ENCODE assay signal across 16 cellular contexts in the genomic region with DNA sequence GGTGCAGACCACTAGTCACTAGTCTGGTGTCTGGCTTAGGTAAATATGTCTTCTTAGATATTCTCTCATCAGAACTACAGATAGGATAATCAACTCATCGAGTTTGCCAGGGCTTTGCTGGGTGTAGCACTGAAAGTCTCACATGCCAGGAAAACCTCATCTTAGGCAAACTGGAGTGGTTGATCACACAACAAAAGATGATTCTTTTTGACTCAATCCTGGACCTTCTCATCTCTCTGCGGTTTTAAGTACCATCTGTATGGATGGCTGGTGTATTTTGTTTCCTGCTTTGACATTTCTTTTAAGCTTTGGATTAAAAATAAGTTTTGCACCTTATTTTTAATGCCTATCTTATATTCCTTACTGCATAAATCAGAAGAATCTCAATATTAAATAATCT. TPM values are rescaled to one million over a fixed set of nuclear protein-coding genes. Genes with fewer than 3 reads are reported as not detected.
DNase-seq lines count a peak whose midpoint lies in the region; ATAC-seq and TF ChIP-seq lines count a peak whose summit lies in the region.
"Had no signal": no experiment of that assay in that cellular context is flagged by ENCODE, and none has a peak within 500 bp of the region (broad histone marks: within the 10 kb centered on the region; RNA-seq: fewer than 3 reads in every experiment).

No MANE protein-coding gene starts in this region.

- H3K27me3 Mint-ChIP-seq in activated T-cell treated with anti-CD3 and anti-CD28 coated beads, Interleukin-2, amount 50 U/mL, for 72 hours (ENCODE audit: low read depth): no peaks in the 10 kb centered on the region
- H3K27me3 Mint-ChIP-seq in CD8-positive, alpha-beta T cell (ENCODE audit: low read depth): no peaks in the 10 kb centered on the region
- no peaks in the 10 kb centered on the region for H3K27me3 Mint-ChIP-seq in T-helper 17 cell
- no peaks in the 10 kb centered on the region for H3K27me3 Mint-ChIP-seq in naive thymus-derived CD8-positive, alpha-beta T cell

- CTCF ChIA-PET in CD8-positive, alpha-beta T cell (lab: Charles Lee): no interaction called here

- peaks cover 10% of the 10 kb centered on the region for H3K4me1 ChIP-seq in CD8-positive, alpha-beta T cell (ENCODE audit: insufficient read depth, low read length)

- H3K36me3 ChIP-seq in CD8-positive, alpha-beta T cell (ENCODE audit: insufficient read depth, low read length): peaks cover 72% of the 10 kb centered on the region
- H3K36me3 ChIP-seq: MG63 had no signal

- TF ChIP-seq CTCF in CD8-positive, alpha-beta T cell (IDR thresholded peaks at IDR 0.05): no peak

- H3K4me3 ChIP-seq in CD8-positive, alpha-beta T cell (ENCODE audit: low read depth, low read length): no peak overlapping the region
- H3K4me3 ChIP-seq: MG63 had no signal

- DNase-seq in activated T-cell treated with anti-CD3 and anti-CD28 coated beads, Interleukin-2, amount 50 U/mL, for 72 hours: no peak
- no peak for DNase-seq in activated T-cell treated with anti-CD3 and anti-CD28 coated beads, Interleukin-2, amount 50 U/mL, for 48 hours
- DNase-seq in CD8-positive, alpha-beta T cell: no peak
- DNase-seq in T-helper 17 cell: no peak
- no peak for DNase-seq in naive thymus-derived CD8-positive, alpha-beta T cell
- no peak for DNase-seq in C1 segment of cervical spinal cord (lab: John Stamatoyannopoulos, UW)
- DNase-seq: DMS79, Karpas-422, MG63, NCI-H1092 treated with DMSO at 0.1 percent for 48 hours, NCI-H510A treated with DMSO at 0.1 percent for 48 hours, NCI-H82 had no signal

- H3K27ac Mint-ChIP-seq in activated T-cell treated with anti-CD3 and anti-CD28 coated beads, Interleukin-2, amount 50 U/mL, for 72 hours: peak overlapping the region; percentile 57
- H3K27ac Mint-ChIP-seq in CD8-positive, alpha-beta T cell: peak overlapping the region; percentile 34
- H3K27ac Mint-ChIP-seq in T-helper 17 cell: peak overlapping the region; percentile 90
- H3K27ac Mint-ChIP-seq in naive thymus-derived CD8-positive, alpha-beta T cell: peak overlapping the region in 9 of 10 donors; percentile 16 to 87 (median 61)

- H3K9me3 Mint-ChIP-seq in activated T-cell treated with anti-CD3 and anti-CD28 coated beads, Interleukin-2, amount 50 U/mL, for 72 hours: peaks cover 0 to 3% of the 10 kb centered on the region in 2 donors
- H3K9me3 Mint-ChIP-seq in CD8-positive, alpha-beta T cell: no peaks in the 10 kb centered on the region
- no peaks in the 10 kb centered on the region for H3K9me3 Mint-ChIP-seq in naive thymus-derived CD8-positive, alpha-beta T cell
- H3K9me3 Mint-ChIP-seq: CD14-positive monocyte had no signal

- no peaks in the 10 kb centered on the region for H3K9me3 ChIP-seq in CD8-positive, alpha-beta T cell (ENCODE audit: low read length)
- no peaks in the 10 kb centered on the region for H3K9me3 ChIP-seq in T-helper 17 cell (ENCODE audit: control insufficient read depth, low read length, poor library complexity, severe bottlenecking)
- H3K9me3 ChIP-seq: MG63 had no signal

- peak; percentile 25 to 64 for ATAC-seq in activated T-cell treated with anti-CD3 and anti-CD28 coated beads, Interleukin-2, amount 50 U/mL, for 72 hours (replicated peaks in 1 of 2)
- ATAC-seq in CD8-positive, alpha-beta T cell: no peak
- ATAC-seq in T-helper 17 cell (no peak), HG03039 (IDR thresholded peaks at IDR 0.05; ENCODE audit: unreplicated experiment) (no peak)
- ATAC-seq in naive thymus-derived CD8-positive, alpha-beta T cell: no peak
- ATAC-seq: Panc1 had no signal

- peaks cover 26 to 47% of the 10 kb centered on the region in 2 donors for H3K36me3 Mint-ChIP-seq in activated T-cell treated with anti-CD3 and anti-CD28 coated beads, Interleukin-2, amount 50 U/mL, for 72 hours (ENCODE audit: insufficient read depth in 2 of 2)
- H3K36me3 Mint-ChIP-seq in CD8-positive, alpha-beta T cell: peaks cover 37% of the 10 kb centered on the region
- peaks cover 17% of the 10 kb centered on the region for H3K36me3 Mint-ChIP-seq in T-helper 17 cell (ENCODE audit: low read depth)
- peaks cover 13 to 58% (median 36%) of the 10 kb centered on the region in 3 donors for H3K36me3 Mint-ChIP-seq in naive thymus-derived CD8-positive, alpha-beta T cell

- H3K27me3 ChIP-seq in CD8-positive, alpha-beta T cell (ENCODE audit: insufficient read depth, low read length): no peaks in the 10 kb centered on the region
- H3K27me3 ChIP-seq: MG63 had no signal

- peaks cover 37% of the 10 kb centered on the region for H3K4me1 Mint-ChIP-seq in activated T-cell treated with anti-CD3 and anti-CD28 coated beads, Interleukin-2, amount 50 U/mL, for 72 hours (ENCODE audit: low read depth)
- H3K4me1 Mint-ChIP-seq in CD8-positive, alpha-beta T cell (ENCODE audit: low read depth): peaks cover 41% of the 10 kb centered on the region
- H3K4me1 Mint-ChIP-seq in T-helper 17 cell: peaks cover 21% of the 10 kb centered on the region
- peaks cover 7 to 28% (median 18%) of the 10 kb centered on the region in 4 donors for H3K4me1 Mint-ChIP-seq in naive thymus-derived CD8-positive, alpha-beta T cell
- H3K4me1 Mint-ChIP-seq: CD14-positive monocyte had no signal

- H3K27ac ChIP-seq in CD8-positive, alpha-beta T cell (ENCODE audit: low read depth, low read length): no peak overlapping the region

- H3K4me3 Mint-ChIP-seq in activated T-cell treated with anti-CD3 and anti-CD28 coated beads, Interleukin-2, amount 50 U/mL, for 72 hours: no peak overlapping the region
- H3K4me3 Mint-ChIP-seq in CD8-positive, alpha-beta T cell: no peak overlapping the region
- no peak overlapping the region for H3K4me3 Mint-ChIP-seq in T-helper 17 cell
- H3K4me3 Mint-ChIP-seq in naive thymus-derived CD8-positive, alpha-beta T cell: peak overlapping the region in 1 of 10 donors; percentile 6
- H3K4me3 Mint-ChIP-seq: CD14-positive monocyte had no signal

- POLR2A ChIA-PET in CD8-positive, alpha-beta T cell (lab: Charles Lee): interaction anchor here (3.3 kb wide), 1 partner anchor 12 kb away, joined by 12 read pairs; the partner anchor contains the start of gene GBP2
- POLR2A ChIA-PET in naive thymus-derived CD8-positive, alpha-beta T cell (lab: Charles Lee): interaction anchor here (1.3 kb wide), 1 partner anchor 10 kb away, joined by 3 read pairs; no protein-coding TSS in a partner anchor

- intact Hi-C loops in CD8-positive, alpha-beta T cell (cut with DNase I, micrococcal nuclease): no loop called here

RNA-seq across cellular contexts. Expression of gene GBP2, which starts 11.3 kb away (rescaled TPM):
- 100 to 1,000 TPM; 309 to 356 TPM for total RNA-seq in activated T-cell treated with anti-CD3 and anti-CD28 coated beads, Interleukin-2, amount 50 U/mL, for 72 hours
- 100 to 1,000 TPM; 120 to 125 TPM for total RNA-seq in CD8-positive, alpha-beta T cell
- 10 to 100 TPM; 88.4 to 98.8 TPM for total RNA-seq in T-helper 17 cell
- 100 to 1,000 TPM; 151 to 164 TPM for total RNA-seq in naive thymus-derived CD8-positive, alpha-beta T cell
- polyA plus RNA-seq in naive thymus-derived CD8-positive, alpha-beta T cell: 10 to 100 TPM; 86.0 to 98.3 (median 90.2) TPM
- total RNA-seq: G401 had no signal

RNA-seq across cellular contexts. Expression of gene GBP1, which starts 49.7 kb away (rescaled TPM):
- 10 to 100 TPM; 44.9 to 58.9 TPM for total RNA-seq in activated T-cell treated with anti-CD3 and anti-CD28 coated beads, Interleukin-2, amount 50 U/mL, for 72 hours
- total RNA-seq in CD8-positive, alpha-beta T cell: 10 to 100 TPM; 20.8 to 25.9 TPM
- 10 to 100 TPM; 27.3 to 29.4 TPM for total RNA-seq in T-helper 17 cell
- 10 to 100 TPM; 42.7 to 45.7 TPM for total RNA-seq in naive thymus-derived CD8-positive, alpha-beta T cell
- 10 to 100 TPM; 41.1 to 60.5 (median 44.7) TPM for polyA plus RNA-seq in naive thymus-derived CD8-positive, alpha-beta T cell
- total RNA-seq: G401 had no signal

Comparison
In these comparisons a context has a peak if more than half of its experiments do, and no peak if none do; other contexts are left out.
1. ATAC-seq: peak in activated T-cell treated with anti-CD3 and anti-CD28 coated beads, Interleukin-2, amount 50 U/mL, for 72 hours (2 of 2); none in CD8-positive, alpha-beta T cell (single experiment), T-helper 17 cell (single experiment), naive thymus-derived CD8-positive, alpha-beta T cell (0 of 2) and HG03039 (single experiment).
2. H3K27ac Mint-ChIP-seq: peak in every context shown above with its lines; median percentile 90 in T-helper 17 cell; 61 in naive thymus-derived CD8-positive, alpha-beta T cell; 57 in activated T-cell treated with anti-CD3 and anti-CD28 coated beads, Interleukin-2, amount 50 U/mL, for 72 hours; 34 in CD8-positive, alpha-beta T cell.